ENCODE assay signal across 13 cellular contexts in the genomic region with DNA sequence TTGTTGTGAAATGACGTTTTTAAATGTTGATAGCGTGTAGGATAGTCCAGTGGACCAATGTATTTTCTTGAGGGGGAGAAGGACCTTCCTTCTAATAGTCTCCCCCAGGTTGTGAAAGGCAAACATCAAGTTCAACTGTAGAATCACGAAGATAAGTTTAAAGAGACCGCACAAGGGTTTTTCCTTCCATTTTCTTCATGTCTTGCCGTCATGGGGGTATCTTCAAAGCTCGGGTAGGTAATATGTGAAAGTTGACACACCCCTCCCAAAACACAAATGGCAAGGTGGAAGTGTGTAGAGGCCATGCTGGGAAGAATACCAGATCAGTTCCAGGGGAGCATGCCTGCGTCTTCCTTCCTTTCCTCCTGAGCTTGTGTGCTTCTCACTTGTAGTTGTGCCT.
"Had no signal": no experiment of that assay in that cellular context is flagged by ENCODE, and none has a peak within 500 bp of the region (broad histone marks: within the 10 kb centered on the region; RNA-seq: fewer than 3 reads in every experiment).

No MANE protein-coding gene starts in this region.

- FAIRE-seq: colon had no signal

- H3K36me3 ChIP-seq: ascending aorta, esophagus muscularis mucosa, left ventricle myocardium inferior, sigmoid colon had no signal

- H3K27me3 ChIP-seq: ascending aorta, esophagus muscularis mucosa, sigmoid colon, spleen had no signal

- H3K9ac ChIP-seq: parathyroid adenoma had no signal

- H3K27ac ChIP-seq: ascending aorta, esophagus muscularis mucosa, left ventricle myocardium inferior, parathyroid adenoma, sigmoid colon, spleen had no signal

- H3K4me3 ChIP-seq: ascending aorta, esophagus muscularis mucosa, left ventricle myocardium inferior, sigmoid colon, spleen had no signal

- H3K9me3 ChIP-seq: ascending aorta, esophagus muscularis mucosa, left ventricle myocardium inferior, sigmoid colon had no signal

- H3K4me3 Mint-ChIP-seq: activated CD4-positive, alpha-beta memory T cell treated with anti-CD3 and anti-CD28 coated beads for 36 hours; activated CD4-positive, alpha-beta T cell treated with anti-CD3 and anti-CD28 coated beads for 36 hours; activated naive CD4-positive, alpha-beta T cell treated with anti-CD3 and anti-CD28 coated beads for 36 hours had no signal

- H3K4me1 ChIP-seq: parathyroid adenoma had no signal

- H3K9me3 Mint-ChIP-seq: activated CD4-positive, alpha-beta memory T cell treated with anti-CD3 and anti-CD28 coated beads for 36 hours had no signal

- DNase-seq: activated CD4-positive, alpha-beta memory T cell treated with anti-CD3 and anti-CD28 coated beads for 36 hours; activated CD4-positive, alpha-beta T cell treated with anti-CD3 and anti-CD28 coated beads for 36 hours; activated naive CD4-positive, alpha-beta T cell treated with anti-CD3 and anti-CD28 coated beads for 36 hours; hippocampal formation; left ventricle myocardium inferior; mesendoderm; sigmoid colon; spleen; T-helper 9 cell had no signal

- ATAC-seq: activated CD4-positive, alpha-beta T cell treated with anti-CD3 and anti-CD28 coated beads for 36 hours had no signal

- H3K27ac Mint-ChIP-seq: activated CD4-positive, alpha-beta memory T cell treated with anti-CD3 and anti-CD28 coated beads for 36 hours; activated CD4-positive, alpha-beta T cell treated with anti-CD3 and anti-CD28 coated beads for 36 hours; activated naive CD4-positive, alpha-beta T cell treated with anti-CD3 and anti-CD28 coated beads for 36 hours had no signal

- H2AFZ ChIP-seq: parathyroid adenoma had no signal

- H3K27me3 Mint-ChIP-seq: activated CD4-positive, alpha-beta memory T cell treated with anti-CD3 and anti-CD28 coated beads for 36 hours; activated CD4-positive, alpha-beta T cell treated with anti-CD3 and anti-CD28 coated beads for 36 hours had no signal
